In genomic region chr17:80981062-80981902, GRCh38 we compare ENCODE assay signal across 8 cellular contexts. TPM values are rescaled to one million over a fixed set of nuclear protein-coding genes. Genes with fewer than 3 reads are reported as not detected.
A peak's percentile ranks its signal among the peaks of the same experiment; 100 is the strongest.
DNase-seq lines count a peak whose midpoint lies in the region; ATAC-seq, FAIRE-seq and TF ChIP-seq lines count a peak whose summit lies in the region.

No MANE protein-coding gene starts in this region.

- CTCF ChIA-PET in HEK293 (lab: Yijun Ruan, JAX) = interaction anchor here (0.5 to 4.0 kb wide), 12 partner anchors 9 to 896 kb away, joined by 3 to 17 read pairs (median 4); no protein-coding TSS in a partner anchor
- CTCF ChIA-PET in activated CD8-positive, alpha-beta memory T cell treated with anti-CD3 and anti-CD28 coated beads, Interleukin-2, amount 10 ng/mL, durations not matched to agents 7 days and 5 days (lab: Charles Lee) = interaction anchor here (0.6 to 2.5 kb wide), 7 partner anchors 9 to 566 kb away, joined by 3 to 23 read pairs (median 4); no protein-coding TSS in a partner anchor

- H3K36me3 Mint-ChIP-seq in activated CD8-positive, alpha-beta memory T cell treated with anti-CD3 and anti-CD28 coated beads, Interleukin-2, amount 10 ng/mL, durations not matched to agents 7 days and 5 days = no peaks in the 10 kb centered on the region

- no peaks in the 10 kb centered on the region for H3K9me3 Mint-ChIP-seq in activated CD8-positive, alpha-beta memory T cell treated with anti-CD3 and anti-CD28 coated beads, Interleukin-2, amount 10 ng/mL, durations not matched to agents 7 days and 5 days (ENCODE audit: low read depth)

- POLR2A ChIA-PET in HEK293 (lab: Yijun Ruan, JAX) = no interaction called here

- peak; percentile 61 for ATAC-seq in activated CD8-positive, alpha-beta memory T cell treated with anti-CD3 and anti-CD28 coated beads, Interleukin-2, amount 10 ng/mL, durations not matched to agents 7 days and 5 days
- ATAC-seq in GM18867 (IDR thresholded peaks at IDR 0.05; ENCODE audit: unreplicated experiment) = no peak

- DNase-seq in AG09319 (ENCODE audit: extremely low read depth, low read depth) = no peak
- no peak for DNase-seq in activated CD8-positive, alpha-beta memory T cell treated with anti-CD3 and anti-CD28 coated beads, Interleukin-2, amount 10 ng/mL, durations not matched to agents 7 days and 5 days
- DNase-seq in frontal cortex (ENCODE audit: low spot score in 2 of 2) = peak; percentile 74 to 81
- no peak for DNase-seq in retinal pigment epithelial cell (ENCODE audit: low read depth)
- DNase-seq in NCI-H1436 treated with DMSO at 0.1 percent for 48 hours (lab: John Stamatoyannopoulos, UW) = no peak
- DNase-seq in A172 (ENCODE audit: low spot score) = no peak

- H3K4me3 ChIP-seq in HEK293 (ENCODE audit: low read depth, low read length) (peak overlapping the region; percentile 29), retinal pigment epithelial cell (ENCODE audit: low read length) (no peak overlapping the region)

- TF ChIP-seq CTCF in AG09319 (IDR thresholded peaks at IDR 0.05; ENCODE audit: low read depth, low read length) (peak; percentile 14), HEK293 (tag by site-specific recombination; IDR thresholded peaks at IDR 0.05) (no peak), retinal pigment epithelial cell (conservative IDR thresholded peaks at IDR 0.05; ENCODE audit: low read depth, low read length) (peak; percentile 40)

- peaks cover 10% of the 10 kb centered on the region for H3K4me1 Mint-ChIP-seq in activated CD8-positive, alpha-beta memory T cell treated with anti-CD3 and anti-CD28 coated beads, Interleukin-2, amount 10 ng/mL, durations not matched to agents 7 days and 5 days

- no peak for FAIRE-seq in frontal cortex (lab: Jason Lieb, UNC)

- no peaks in the 10 kb centered on the region for H3K4me1 ChIP-seq in HEK293 (ENCODE audit: control insufficient read depth, insufficient read depth, low read length)

- no peak overlapping the region for H3K27ac Mint-ChIP-seq in activated CD8-positive, alpha-beta memory T cell treated with anti-CD3 and anti-CD28 coated beads, Interleukin-2, amount 10 ng/mL, durations not matched to agents 7 days and 5 days

- H3K9me3 ChIP-seq in HEK293 (ENCODE audit: control insufficient read depth, insufficient read depth, low read depth, low read length) = no peaks in the 10 kb centered on the region

- H3K36me3 ChIP-seq in HEK293 (ENCODE audit: control insufficient read depth in 2 of 2, insufficient read depth in 1 of 2, low read length in 2 of 2) = no peaks in the 10 kb centered on the region

- no peak overlapping the region for H3K27ac ChIP-seq in HEK293 (ENCODE audit: extremely low read depth, low read depth, low read length)

- peak overlapping the region; percentile 32 for H3K4me3 Mint-ChIP-seq in activated CD8-positive, alpha-beta memory T cell treated with anti-CD3 and anti-CD28 coated beads, Interleukin-2, amount 10 ng/mL, durations not matched to agents 7 days and 5 days

- peaks cover 11% of the 10 kb centered on the region for H3K27me3 Mint-ChIP-seq in activated CD8-positive, alpha-beta memory T cell treated with anti-CD3 and anti-CD28 coated beads, Interleukin-2, amount 10 ng/mL, durations not matched to agents 7 days and 5 days

TF ChIP-seq in HEK293, 187 proteins besides CTCF, POLR2A, EP300 and RAD21:
- TF ChIP-seq ZNF747 (tag by site-specific recombination; IDR thresholded peaks at IDR 0.05) = no peak
- peak; percentile 69 for TF ChIP-seq ZNF335 (tag by site-specific recombination; conservative IDR thresholded peaks at IDR 0.05)
- TF ChIP-seq GLIS2 (tag by site-specific recombination; IDR thresholded peaks at IDR 0.05) = peak; percentile 76
- no peak for TF ChIP-seq ZNF426 (tag by site-specific recombination; IDR thresholded peaks at IDR 0.05)
- TF ChIP-seq ZNF146 (tag by site-specific recombination; IDR thresholded peaks at IDR 0.05) = no peak
- TF ChIP-seq ZSCAN30 (tag by site-specific recombination; IDR thresholded peaks at IDR 0.05) = peak; percentile 56; the same call in 1 of the 2 replicates
- TF ChIP-seq ZNF18 (tag by site-specific recombination; IDR thresholded peaks at IDR 0.05) = no peak
- TF ChIP-seq ZNF138 (tag by site-specific recombination; IDR thresholded peaks at IDR 0.05; ENCODE audit: borderline replicate concordance) = no peak
- no peak for TF ChIP-seq ZNF354C (tag by site-specific recombination; IDR thresholded peaks at IDR 0.05; ENCODE audit: borderline replicate concordance, low read depth)
- no peak for TF ChIP-seq ZNF521 (tag by site-specific recombination; IDR thresholded peaks at IDR 0.05)
- TF ChIP-seq, protein P1, sequence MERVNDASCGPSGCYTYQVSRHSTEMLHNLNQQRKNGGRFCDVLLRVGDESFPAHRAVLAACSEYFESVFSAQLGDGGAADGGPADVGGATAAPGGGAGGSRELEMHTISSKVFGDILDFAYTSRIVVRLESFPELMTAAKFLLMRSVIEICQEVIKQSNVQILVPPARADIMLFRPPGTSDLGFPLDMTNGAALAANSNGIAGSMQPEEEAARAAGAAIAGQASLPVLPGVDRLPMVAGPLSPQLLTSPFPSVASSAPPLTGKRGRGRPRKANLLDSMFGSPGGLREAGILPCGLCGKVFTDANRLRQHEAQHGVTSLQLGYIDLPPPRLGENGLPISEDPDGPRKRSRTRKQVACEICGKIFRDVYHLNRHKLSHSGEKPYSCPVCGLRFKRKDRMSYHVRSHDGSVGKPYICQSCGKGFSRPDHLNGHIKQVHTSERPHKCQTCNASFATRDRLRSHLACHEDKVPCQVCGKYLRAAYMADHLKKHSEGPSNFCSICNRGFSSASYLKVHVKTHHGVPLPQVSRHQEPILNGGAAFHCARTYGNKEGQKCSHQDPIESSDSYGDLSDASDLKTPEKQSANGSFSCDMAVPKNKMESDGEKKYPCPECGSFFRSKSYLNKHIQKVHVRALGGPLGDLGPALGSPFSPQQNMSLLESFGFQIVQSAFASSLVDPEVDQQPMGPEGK (tag by site-specific recombination; IDR thresholded peaks at IDR 0.05) = 0 out of 2 replicates have a peak, but pooled peaks have one; percentile 13
- TF ChIP-seq GLIS1 (tag by site-specific recombination; IDR thresholded peaks at IDR 0.05) = no peak
- no peak for TF ChIP-seq MEIS1 (CRISPR knock-in tag; IDR thresholded peaks at IDR 0.05; ENCODE audit: borderline replicate concordance)
- TF ChIP-seq ZNF596 (tag by site-specific recombination; IDR thresholded peaks at IDR 0.05) = no peak
- TF ChIP-seq ZNF112 (tag by site-specific recombination; IDR thresholded peaks at IDR 0.05) = no peak
- TF ChIP-seq ZNF654 (tag by site-specific recombination; IDR thresholded peaks at IDR 0.05; ENCODE audit: low read depth) = peak; percentile 25
- TF ChIP-seq ZNF560 (tag by site-specific recombination; IDR thresholded peaks at IDR 0.05; ENCODE audit: borderline replicate concordance) = no peak
- no peak for TF ChIP-seq ZNF114 (tag by site-specific recombination; IDR thresholded peaks at IDR 0.05)
- peak; percentile 5 for TF ChIP-seq ZBTB26 (tag by site-specific recombination; optimal IDR thresholded peaks at IDR 0.05)
- no peak for TF ChIP-seq ZNF223 (tag by site-specific recombination; IDR thresholded peaks at IDR 0.05)
- no peak for TF ChIP-seq REPIN1 (tag by site-specific recombination; IDR thresholded peaks at IDR 0.05; ENCODE audit: low read depth)
- TF ChIP-seq ZBTB17 (tag by site-specific recombination; IDR thresholded peaks at IDR 0.05) = no peak
- no peak for TF ChIP-seq SP7 (tag by site-specific recombination; IDR thresholded peaks at IDR 0.05)
- TF ChIP-seq ZNF626 (tag by site-specific recombination; IDR thresholded peaks at IDR 0.05) = no peak

RNA-seq across cellular contexts. Expression of gene CHMP6, which starts 10.4 kb away (rescaled TPM):
- total RNA-seq in activated CD8-positive, alpha-beta memory T cell treated with anti-CD3 and anti-CD28 coated beads, Interleukin-2, amount 10 ng/mL, durations not matched to agents 7 days and 5 days = 10 to 100 TPM; 29.8 to 34.6 TPM
- 10.2 TPM for total RNA-seq in frontal cortex
- 14.4 and 15.1 TPM in 2 replicates for total RNA-seq in A172 (2014; rRNA removed; shearing (Covaris generic))

RNA-seq across cellular contexts. Expression of gene BAIAP2, which starts 53.7 kb away (rescaled TPM):
- total RNA-seq in activated CD8-positive, alpha-beta memory T cell treated with anti-CD3 and anti-CD28 coated beads, Interleukin-2, amount 10 ng/mL, durations not matched to agents 7 days and 5 days = 1 to 10 TPM; 4.8 to 7.0 TPM
- total RNA-seq in frontal cortex = 19.2 TPM
- total RNA-seq in A172 (2014; rRNA removed; shearing (Covaris generic)) = 83.1 and 89.5 TPM in 2 replicates

Comparison
In these comparisons a context has a peak if more than half of its experiments do, and no peak if none do; other contexts are left out.
1. DNase-seq: peak in frontal cortex (2 of 2); none in AG09319 (single experiment), activated CD8-positive, alpha-beta memory T cell treated with anti-CD3 and anti-CD28 coated beads, Interleukin-2, amount 10 ng/mL, durations not matched to agents 7 days and 5 days (single experiment), retinal pigment epithelial cell (single experiment), NCI-H1436 treated with DMSO at 0.1 percent for 48 hours (single experiment) and A172 (single experiment).